In the genomic region with DNA sequence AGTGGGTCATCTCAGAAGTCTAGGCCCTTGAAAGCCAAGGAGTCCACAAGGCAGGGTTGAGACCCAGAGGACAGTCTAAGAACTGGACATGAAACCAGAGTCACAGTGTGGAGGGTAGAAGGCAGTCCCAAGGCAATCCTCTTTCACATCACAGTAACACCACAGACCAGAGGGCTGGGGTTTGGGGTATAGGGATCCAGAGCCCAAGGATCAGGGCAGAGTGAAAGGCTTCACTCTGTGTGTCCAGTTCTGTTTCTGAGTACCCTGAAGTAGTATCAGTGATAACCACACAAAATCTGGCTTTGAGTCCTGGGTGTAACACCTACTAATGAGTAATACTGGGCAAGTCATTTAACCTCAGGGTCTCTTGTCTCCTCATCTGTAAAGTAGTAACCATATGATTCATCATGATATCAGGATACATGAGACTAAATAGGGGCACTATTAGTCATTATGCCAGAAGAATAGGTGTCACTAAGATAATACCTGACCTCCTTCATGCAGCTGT, we compare ENCODE assay signal across 8 cellular contexts.
DNase-seq lines count a peak whose midpoint lies in the region; ATAC-seq lines count a peak whose summit lies in the region.

No MANE protein-coding gene starts in this region.

- peak; percentile 83 for ATAC-seq in GM19397 (IDR thresholded peaks at IDR 0.05; ENCODE audit: unreplicated experiment)
- ATAC-seq in HG03139 (IDR thresholded peaks at IDR 0.05; ENCODE audit: unreplicated experiment): peak; percentile 95

- DNase-seq in EH (ENCODE audit: low read depth) (peak; percentile 54), astrocyte of the hippocampus (ENCODE audit: low read depth, low spot score) (peak; percentile 27), NCI-H2196 (lab: John Stamatoyannopoulos, UW; ENCODE audit: unreplicated experiment) (no peak), hepatic stellate cell (ENCODE audit: low spot score) (no peak), NOMO-1 (lab: John Stamatoyannopoulos, UW; ENCODE audit: unreplicated experiment in 2 of 2) (no peak)
- no peak for DNase-seq in NK-92 treated with Interleukin-12 subunit alpha and Interleukin-12 subunit beta, amount 100 ng/mL, for 24 hours (lab: John Stamatoyannopoulos, UW)

Comparison
In these comparisons a context has a peak if more than half of its experiments do, and no peak if none do; other contexts are left out.
1. DNase-seq: peak in EH (single experiment) and astrocyte of the hippocampus (single experiment); none in NCI-H2196 (single experiment), hepatic stellate cell (single experiment), NOMO-1 (0 of 2) and NK-92 treated with Interleukin-12 subunit alpha and Interleukin-12 subunit beta, amount 100 ng/mL, for 24 hours (single experiment).